Comparison of ENCODE assay signal across 1 cellular context in the genomic region with DNA sequence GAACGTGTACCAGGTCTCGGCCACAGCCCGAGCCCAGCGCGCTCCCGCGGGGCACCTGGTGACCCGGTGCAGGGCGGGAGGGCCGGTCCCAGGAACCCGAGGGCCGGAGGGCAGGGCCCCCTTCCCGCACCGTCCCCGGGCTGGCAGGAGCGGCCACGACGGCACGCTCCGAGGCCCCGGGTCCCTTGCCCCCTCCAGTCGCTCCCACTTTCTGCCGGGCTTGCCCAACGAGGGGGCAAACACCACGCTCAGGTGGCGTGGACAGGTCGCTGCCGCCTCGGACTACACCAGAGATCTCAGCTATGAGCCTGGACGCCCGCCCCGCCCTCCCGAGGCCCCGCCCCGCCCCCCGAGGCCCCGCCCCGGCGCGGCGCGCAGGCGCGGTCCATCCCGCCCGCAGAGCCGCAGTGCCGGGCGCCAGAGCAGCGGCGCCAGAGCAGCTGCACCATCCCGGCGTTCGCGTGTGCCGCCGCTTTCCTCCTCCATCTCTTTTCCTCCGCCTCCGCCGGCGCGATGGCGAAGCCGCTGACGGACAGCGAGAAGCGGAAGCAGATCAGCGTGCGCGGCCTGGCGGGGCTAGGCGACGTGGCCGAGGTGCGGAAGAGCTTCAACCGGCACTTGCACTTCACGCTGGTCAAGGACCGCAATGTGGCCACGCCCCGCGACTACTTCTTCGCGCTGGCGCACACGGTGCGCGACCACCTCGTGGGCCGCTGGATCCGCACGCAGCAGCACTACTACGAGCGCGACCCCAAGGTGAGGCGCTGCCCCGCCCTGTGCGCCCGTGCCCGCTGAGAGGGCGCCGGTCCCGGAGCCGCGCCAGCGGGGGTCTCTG.
TF ChIP-seq lines count a peak whose summit lies in the region.

A gene (plus strand): TSS at position 420 of the 835 bp plus-strand sequence. CDS start 94 bp downstream, at position 514.

TF ChIP-seq in K562, 482 proteins besides CTCF, POLR2A, EP300 and RAD21 (continued from another document and continues in another):
- TF ChIP-seq, protein P1, sequence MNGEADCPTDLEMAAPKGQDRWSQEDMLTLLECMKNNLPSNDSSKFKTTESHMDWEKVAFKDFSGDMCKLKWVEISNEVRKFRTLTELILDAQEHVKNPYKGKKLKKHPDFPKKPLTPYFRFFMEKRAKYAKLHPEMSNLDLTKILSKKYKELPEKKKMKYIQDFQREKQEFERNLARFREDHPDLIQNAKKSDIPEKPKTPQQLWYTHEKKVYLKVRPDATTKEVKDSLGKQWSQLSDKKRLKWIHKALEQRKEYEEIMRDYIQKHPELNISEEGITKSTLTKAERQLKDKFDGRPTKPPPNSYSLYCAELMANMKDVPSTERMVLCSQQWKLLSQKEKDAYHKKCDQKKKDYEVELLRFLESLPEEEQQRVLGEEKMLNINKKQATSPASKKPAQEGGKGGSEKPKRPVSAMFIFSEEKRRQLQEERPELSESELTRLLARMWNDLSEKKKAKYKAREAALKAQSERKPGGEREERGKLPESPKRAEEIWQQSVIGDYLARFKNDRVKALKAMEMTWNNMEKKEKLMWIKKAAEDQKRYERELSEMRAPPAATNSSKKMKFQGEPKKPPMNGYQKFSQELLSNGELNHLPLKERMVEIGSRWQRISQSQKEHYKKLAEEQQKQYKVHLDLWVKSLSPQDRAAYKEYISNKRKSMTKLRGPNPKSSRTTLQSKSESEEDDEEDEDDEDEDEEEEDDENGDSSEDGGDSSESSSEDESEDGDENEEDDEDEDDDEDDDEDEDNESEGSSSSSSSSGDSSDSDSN (IDR thresholded peaks at IDR 0.05; ENCODE audit: borderline replicate concordance in 1 of 2, low read depth in 2 of 2, low read length in 2 of 2): 0 out of 4 replicates have a peak, but pooled peaks have one; percentile 24 to 43
- TF ChIP-seq NCOA2 (IDR thresholded peaks at IDR 0.05; ENCODE audit: partially characterized antibody in 2 of 2) (no peak), POLR2H (tag; IDR thresholded peaks at IDR 0.05; ENCODE audit: low read depth) (no peak; the same call in 1 of the 2 replicates), ZNF311 (CRISPR knock-in tag; IDR thresholded peaks at IDR 0.05) (no peak), RB1 (IDR thresholded peaks at IDR 0.05; ENCODE audit: low read depth) (0 out of 2 replicates have a peak, but pooled peaks have one; percentile 43), TEAD4 (IDR thresholded peaks at IDR 0.05; ENCODE audit: low read length) (no peak), TEAD4 (CRISPR knock-in tag; IDR thresholded peaks at IDR 0.05; ENCODE audit: borderline replicate concordance) (no peak), BCOR (IDR thresholded peaks at IDR 0.05) (0 out of 2 replicates have a peak, but pooled peaks have one; percentile 27), KDM4B (IDR thresholded peaks at IDR 0.05; ENCODE audit: borderline replicate concordance in 2 of 2, low read depth in 1 of 2) (no peak), KDM5B (IDR thresholded peaks at IDR 0.05; ENCODE audit: insufficient replicate concordance, low read depth, low read length) (peak; percentile 89), ZZZ3 (IDR thresholded peaks at IDR 0.05) (no peak), HDAC2 (IDR thresholded peaks at IDR 0.05) (no peak), DPF2 (IDR thresholded peaks at IDR 0.05) (no peak), BMI1 (IDR thresholded peaks at IDR 0.05; ENCODE audit: low read length) (no peak), DACH1 (IDR thresholded peaks at IDR 0.05; ENCODE audit: partially characterized antibody) (no peak), ELF1 (tag; IDR thresholded peaks at IDR 0.05) (peak; percentile 47; the same call in 1 of the 2 replicates), DIDO1 (tag; IDR thresholded peaks at IDR 0.05; ENCODE audit: low read depth) (no peak), IFI16 (CRISPR knock-in tag; IDR thresholded peaks at IDR 0.05) (no peak), ZBTB7A (IDR thresholded peaks at IDR 0.05; ENCODE audit: borderline replicate concordance, control insufficient read depth, low read depth, low read length) (peak; percentile 69; the same call in 1 of the 2 replicates), SIRT6 (IDR thresholded peaks at IDR 0.05; ENCODE audit: low read depth, low read length) (no peak), KDM1A (IDR thresholded peaks at IDR 0.05) (no peak), PURB (CRISPR knock-in tag; IDR thresholded peaks at IDR 0.05; ENCODE audit: low read depth) (no peak), RBM25 (IDR thresholded peaks at IDR 0.05; ENCODE audit: low read depth, low read length, severe bottlenecking) (no peak), MYNN (IDR thresholded peaks at IDR 0.05) (no peak), MYNN (CRISPR knock-in tag; IDR thresholded peaks at IDR 0.05) (no peak), CBFB (CRISPR knock-in tag; IDR thresholded peaks at IDR 0.05) (no peak), RHOXF2B (CRISPR knock-in tag; conservative IDR thresholded peaks at IDR 0.05) (no peak), NR2C2 (CRISPR knock-in tag; IDR thresholded peaks at IDR 0.05) (no peak), NR2C2 (tag; IDR thresholded peaks at IDR 0.05) (no peak), RBM15 (IDR thresholded peaks at IDR 0.05; ENCODE audit: insufficient read depth, low read length) (no peak), CREM (IDR thresholded peaks at IDR 0.05; ENCODE audit: low read depth) (peak; percentile 57), PPARD (CRISPR knock-in tag; IDR thresholded peaks at IDR 0.05) (no peak), BDP1 (IDR thresholded peaks at IDR 0.05; ENCODE audit: insufficient read depth, insufficient read length) (no peak), ZNF143 (CRISPR knock-in tag; IDR thresholded peaks at IDR 0.05) (no peak), PML (IDR thresholded peaks at IDR 0.05; ENCODE audit: low read length) (no peak), ZNF583 (CRISPR knock-in tag; IDR thresholded peaks at IDR 0.05) (no peak), SIN3B (IDR thresholded peaks at IDR 0.05; ENCODE audit: low read depth) (no peak; the same call in 1 of the 2 replicates), TAF7 (tag; IDR thresholded peaks at IDR 0.05) (0 out of 2 replicates have a peak, but pooled peaks have one; percentile 7), SAFB (IDR thresholded peaks at IDR 0.05; ENCODE audit: borderline replicate concordance, low read depth, low read length) (no peak), MCM3 (IDR thresholded peaks at IDR 0.05) (no peak), ZNF133 (CRISPR knock-in tag; IDR thresholded peaks at IDR 0.05) (no peak), ZNF239 (CRISPR knock-in tag; IDR thresholded peaks at IDR 0.05) (no peak)
- TF ChIP-seq, protein P2, sequence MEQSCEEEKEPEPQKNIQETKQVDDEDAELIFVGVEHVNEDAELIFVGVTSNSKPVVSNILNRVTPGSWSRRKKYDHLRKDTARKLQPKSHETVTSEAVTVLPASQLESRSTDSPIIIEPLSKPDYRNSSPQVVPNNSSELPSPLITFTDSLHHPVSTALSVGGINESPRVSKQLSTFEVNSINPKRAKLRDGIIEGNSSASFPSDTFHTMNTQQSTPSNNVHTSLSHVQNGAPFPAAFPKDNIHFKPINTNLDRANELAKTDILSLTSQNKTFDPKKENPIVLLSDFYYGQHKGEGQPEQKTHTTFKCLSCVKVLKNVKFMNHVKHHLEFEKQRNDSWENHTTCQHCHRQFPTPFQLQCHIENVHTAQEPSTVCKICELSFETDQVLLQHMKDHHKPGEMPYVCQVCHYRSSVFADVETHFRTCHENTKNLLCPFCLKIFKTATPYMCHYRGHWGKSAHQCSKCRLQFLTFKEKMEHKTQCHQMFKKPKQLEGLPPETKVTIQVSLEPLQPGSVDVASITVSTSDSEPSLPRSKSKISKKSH (CRISPR knock-in tag; IDR thresholded peaks at IDR 0.05): no peak
- TF ChIP-seq, protein P3, sequence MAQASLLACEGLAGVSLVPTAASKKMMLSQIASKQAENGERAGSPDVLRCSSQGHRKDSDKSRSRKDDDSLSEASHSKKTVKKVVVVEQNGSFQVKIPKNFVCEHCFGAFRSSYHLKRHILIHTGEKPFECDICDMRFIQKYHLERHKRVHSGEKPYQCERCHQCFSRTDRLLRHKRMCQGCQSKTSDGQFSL (CRISPR knock-in tag; IDR thresholded peaks at IDR 0.05): no peak
- TF ChIP-seq, protein P3 (tag; IDR thresholded peaks at IDR 0.05): no peak
- TF ChIP-seq, protein P4, sequence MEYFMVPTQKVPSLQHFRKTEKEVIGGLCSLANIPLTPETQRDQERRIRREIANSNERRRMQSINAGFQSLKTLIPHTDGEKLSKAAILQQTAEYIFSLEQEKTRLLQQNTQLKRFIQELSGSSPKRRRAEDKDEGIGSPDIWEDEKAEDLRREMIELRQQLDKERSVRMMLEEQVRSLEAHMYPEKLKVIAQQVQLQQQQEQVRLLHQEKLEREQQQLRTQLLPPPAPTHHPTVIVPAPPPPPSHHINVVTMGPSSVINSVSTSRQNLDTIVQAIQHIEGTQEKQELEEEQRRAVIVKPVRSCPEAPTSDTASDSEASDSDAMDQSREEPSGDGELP (CRISPR knock-in tag; IDR thresholded peaks at IDR 0.05; ENCODE audit: borderline replicate concordance): peak; percentile 39; the same call in 1 of the 2 replicates
- TF ChIP-seq, protein P5, sequence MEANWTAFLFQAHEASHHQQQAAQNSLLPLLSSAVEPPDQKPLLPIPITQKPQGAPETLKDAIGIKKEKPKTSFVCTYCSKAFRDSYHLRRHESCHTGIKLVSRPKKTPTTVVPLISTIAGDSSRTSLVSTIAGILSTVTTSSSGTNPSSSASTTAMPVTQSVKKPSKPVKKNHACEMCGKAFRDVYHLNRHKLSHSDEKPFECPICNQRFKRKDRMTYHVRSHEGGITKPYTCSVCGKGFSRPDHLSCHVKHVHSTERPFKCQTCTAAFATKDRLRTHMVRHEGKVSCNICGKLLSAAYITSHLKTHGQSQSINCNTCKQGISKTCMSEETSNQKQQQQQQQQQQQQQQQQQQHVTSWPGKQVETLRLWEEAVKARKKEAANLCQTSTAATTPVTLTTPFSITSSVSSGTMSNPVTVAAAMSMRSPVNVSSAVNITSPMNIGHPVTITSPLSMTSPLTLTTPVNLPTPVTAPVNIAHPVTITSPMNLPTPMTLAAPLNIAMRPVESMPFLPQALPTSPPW (CRISPR knock-in tag; IDR thresholded peaks at IDR 0.05): peak; percentile 62
- TF ChIP-seq, protein P6, sequence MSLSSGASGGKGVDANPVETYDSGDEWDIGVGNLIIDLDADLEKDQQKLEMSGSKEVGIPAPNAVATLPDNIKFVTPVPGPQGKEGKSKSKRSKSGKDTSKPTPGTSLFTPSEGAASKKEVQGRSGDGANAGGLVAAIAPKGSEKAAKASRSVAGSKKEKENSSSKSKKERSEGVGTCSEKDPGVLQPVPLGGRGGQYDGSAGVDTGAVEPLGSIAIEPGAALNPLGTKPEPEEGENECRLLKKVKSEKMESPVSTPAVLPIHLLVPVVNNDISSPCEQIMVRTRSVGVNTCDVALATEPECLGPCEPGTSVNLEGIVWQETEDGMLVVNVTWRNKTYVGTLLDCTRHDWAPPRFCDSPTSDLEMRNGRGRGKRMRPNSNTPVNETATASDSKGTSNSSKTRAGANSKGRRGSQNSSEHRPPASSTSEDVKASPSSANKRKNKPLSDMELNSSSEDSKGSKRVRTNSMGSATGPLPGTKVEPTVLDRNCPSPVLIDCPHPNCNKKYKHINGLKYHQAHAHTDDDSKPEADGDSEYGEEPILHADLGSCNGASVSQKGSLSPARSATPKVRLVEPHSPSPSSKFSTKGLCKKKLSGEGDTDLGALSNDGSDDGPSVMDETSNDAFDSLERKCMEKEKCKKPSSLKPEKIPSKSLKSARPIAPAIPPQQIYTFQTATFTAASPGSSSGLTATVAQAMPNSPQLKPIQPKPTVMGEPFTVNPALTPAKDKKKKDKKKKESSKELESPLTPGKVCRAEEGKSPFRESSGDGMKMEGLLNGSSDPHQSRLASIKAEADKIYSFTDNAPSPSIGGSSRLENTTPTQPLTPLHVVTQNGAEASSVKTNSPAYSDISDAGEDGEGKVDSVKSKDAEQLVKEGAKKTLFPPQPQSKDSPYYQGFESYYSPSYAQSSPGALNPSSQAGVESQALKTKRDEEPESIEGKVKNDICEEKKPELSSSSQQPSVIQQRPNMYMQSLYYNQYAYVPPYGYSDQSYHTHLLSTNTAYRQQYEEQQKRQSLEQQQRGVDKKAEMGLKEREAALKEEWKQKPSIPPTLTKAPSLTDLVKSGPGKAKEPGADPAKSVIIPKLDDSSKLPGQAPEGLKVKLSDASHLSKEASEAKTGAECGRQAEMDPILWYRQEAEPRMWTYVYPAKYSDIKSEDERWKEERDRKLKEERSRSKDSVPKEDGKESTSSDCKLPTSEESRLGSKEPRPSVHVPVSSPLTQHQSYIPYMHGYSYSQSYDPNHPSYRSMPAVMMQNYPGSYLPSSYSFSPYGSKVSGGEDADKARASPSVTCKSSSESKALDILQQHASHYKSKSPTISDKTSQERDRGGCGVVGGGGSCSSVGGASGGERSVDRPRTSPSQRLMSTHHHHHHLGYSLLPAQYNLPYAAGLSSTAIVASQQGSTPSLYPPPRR (CRISPR knock-in tag; IDR thresholded peaks at IDR 0.05; ENCODE audit: borderline replicate concordance): no peak
- TF ChIP-seq, protein P7, sequence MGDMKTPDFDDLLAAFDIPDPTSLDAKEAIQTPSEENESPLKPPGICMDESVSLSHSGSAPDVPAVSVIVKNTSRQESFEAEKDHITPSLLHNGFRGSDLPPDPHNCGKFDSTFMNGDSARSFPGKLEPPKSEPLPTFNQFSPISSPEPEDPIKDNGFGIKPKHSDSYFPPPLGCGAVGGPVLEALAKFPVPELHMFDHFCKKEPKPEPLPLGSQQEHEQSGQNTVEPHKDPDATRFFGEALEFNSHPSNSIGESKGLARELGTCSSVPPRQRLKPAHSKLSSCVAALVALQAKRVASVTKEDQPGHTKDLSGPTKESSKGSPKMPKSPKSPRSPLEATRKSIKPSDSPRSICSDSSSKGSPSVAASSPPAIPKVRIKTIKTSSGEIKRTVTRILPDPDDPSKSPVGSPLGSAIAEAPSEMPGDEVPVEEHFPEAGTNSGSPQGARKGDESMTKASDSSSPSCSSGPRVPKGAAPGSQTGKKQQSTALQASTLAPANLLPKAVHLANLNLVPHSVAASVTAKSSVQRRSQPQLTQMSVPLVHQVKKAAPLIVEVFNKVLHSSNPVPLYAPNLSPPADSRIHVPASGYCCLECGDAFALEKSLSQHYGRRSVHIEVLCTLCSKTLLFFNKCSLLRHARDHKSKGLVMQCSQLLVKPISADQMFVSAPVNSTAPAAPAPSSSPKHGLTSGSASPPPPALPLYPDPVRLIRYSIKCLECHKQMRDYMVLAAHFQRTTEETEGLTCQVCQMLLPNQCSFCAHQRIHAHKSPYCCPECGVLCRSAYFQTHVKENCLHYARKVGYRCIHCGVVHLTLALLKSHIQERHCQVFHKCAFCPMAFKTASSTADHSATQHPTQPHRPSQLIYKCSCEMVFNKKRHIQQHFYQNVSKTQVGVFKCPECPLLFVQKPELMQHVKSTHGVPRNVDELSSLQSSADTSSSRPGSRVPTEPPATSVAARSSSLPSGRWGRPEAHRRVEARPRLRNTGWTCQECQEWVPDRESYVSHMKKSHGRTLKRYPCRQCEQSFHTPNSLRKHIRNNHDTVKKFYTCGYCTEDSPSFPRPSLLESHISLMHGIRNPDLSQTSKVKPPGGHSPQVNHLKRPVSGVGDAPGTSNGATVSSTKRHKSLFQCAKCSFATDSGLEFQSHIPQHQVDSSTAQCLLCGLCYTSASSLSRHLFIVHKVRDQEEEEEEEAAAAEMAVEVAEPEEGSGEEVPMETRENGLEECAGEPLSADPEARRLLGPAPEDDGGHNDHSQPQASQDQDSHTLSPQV (IDR thresholded peaks at IDR 0.05): 0 out of 2 replicates have a peak, but pooled peaks have one; percentile 2
